8 cellular contexts compared by ENCODE assay signal in genomic region chr11:121023848-121024751, GRCh38. TPM values are rescaled to one million over a fixed set of nuclear protein-coding genes. Genes with fewer than 3 reads are reported as not detected.
DNase-seq lines count a peak whose midpoint lies in the region; ATAC-seq, FAIRE-seq and TF ChIP-seq lines count a peak whose summit lies in the region.

A gene with protein sequence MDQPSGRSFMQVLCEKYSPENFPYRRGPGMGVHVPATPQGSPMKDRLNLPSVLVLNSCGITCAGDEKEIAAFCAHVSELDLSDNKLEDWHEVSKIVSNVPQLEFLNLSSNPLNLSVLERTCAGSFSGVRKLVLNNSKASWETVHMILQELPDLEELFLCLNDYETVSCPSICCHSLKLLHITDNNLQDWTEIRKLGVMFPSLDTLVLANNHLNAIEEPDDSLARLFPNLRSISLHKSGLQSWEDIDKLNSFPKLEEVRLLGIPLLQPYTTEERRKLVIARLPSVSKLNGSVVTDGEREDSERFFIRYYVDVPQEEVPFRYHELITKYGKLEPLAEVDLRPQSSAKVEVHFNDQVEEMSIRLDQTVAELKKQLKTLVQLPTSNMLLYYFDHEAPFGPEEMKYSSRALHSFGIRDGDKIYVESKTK (plus strand): TSS chr11:121024102. CDS start chr11:121045691, 21,589 bp downstream.

- FAIRE-seq in H54 (lab: Jason Lieb, UNC) = peak; percentile 77

- peak; percentile 80 for DNase-seq in ELR (ENCODE audit: low read depth)
- DNase-seq in H54 (ENCODE audit: insufficient read length, low spot score) = peak; percentile 81
- DNase-seq in LoVo (ENCODE audit: low spot score) = peak; percentile 64
- peak; percentile 75 for DNase-seq in SK-MEL-5 (ENCODE audit: low read depth, low spot score)
- DNase-seq in activated naive CD4-positive, alpha-beta T cell treated with Interleukin-2 at 50 U/mL for 16 hours = peak; percentile 76
- peak; percentile 90 for DNase-seq in germinal center (ENCODE audit: low spot score)
- peak; percentile 65 for DNase-seq in omental fat pad (ENCODE audit: low spot score)

- peak; percentile 92 for ATAC-seq in omental fat pad (ENCODE audit: low FRiP score)

- TF ChIP-seq POLR2A in H54 (IDR thresholded peaks at IDR 0.05; ENCODE audit: low read depth, low read length) = peak; percentile 20; the same call in 1 of the 2 replicates

- no peak for TF ChIP-seq CTCF in omental fat pad (IDR thresholded peaks at IDR 0.05)

- in situ Hi-C loops in SK-MEL-5 (cut with HindIII; ENCODE audit: low pct_unique_long_range_greater_than_20kb, low sequenced_read_pairs) = no loop called here

- H3K27ac ChIP-seq in temporal lobe (ENCODE audit: low read depth, low read length) = no peak within 1 kb of the TSS

RNA-seq across cellular contexts. Expression of the gene that starts here (rescaled TPM):
- total RNA-seq in SK-MEL-5 (2014; rRNA removed; shearing (Covaris generic)) = 11.5 and 12.6 TPM in 2 replicates
- 7.9 and 9.7 TPM in 2 replicates for polyA plus RNA-seq in SK-MEL-5 (2015; cell fraction: cytosol; rRNA removed)
- polyA plus RNA-seq in SK-MEL-5 (2015; cell fraction: nucleus; rRNA removed) = 17.2 and 20.4 TPM in 2 replicates
- total RNA-seq in omental fat pad (10 to 100 TPM; 14.1 to 38.6 (median 16.4) TPM), temporal lobe (27.8 TPM)
